Comparison of ENCODE assay signal across 18 cellular contexts in the genomic region with DNA sequence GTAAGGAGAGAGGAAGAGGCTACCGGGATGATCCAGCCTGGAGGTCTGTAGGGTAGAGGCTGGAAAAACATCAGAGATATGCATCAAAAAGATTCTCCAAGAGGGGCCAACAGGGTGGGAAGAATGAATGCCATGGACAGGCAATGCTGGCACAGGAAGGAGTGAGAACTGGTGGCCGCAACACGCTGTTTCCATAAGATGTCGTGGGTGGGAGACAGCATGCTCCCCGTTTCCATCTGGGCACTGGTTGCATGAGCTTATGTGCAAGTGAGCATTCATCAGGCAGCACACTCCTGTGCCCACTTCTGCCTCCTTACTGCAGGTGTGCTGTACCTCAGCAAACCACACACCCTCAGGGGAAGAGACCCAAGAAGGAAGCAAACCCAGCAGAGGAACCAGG. TPM values are rescaled to one million over a fixed set of nuclear protein-coding genes. Genes with fewer than 3 reads are reported as not detected.
DNase-seq lines count a peak whose midpoint lies in the region; TF ChIP-seq lines count a peak whose summit lies in the region.
"Had no signal": no experiment of that assay in that cellular context is flagged by ENCODE, and none has a peak within 500 bp of the region (broad histone marks: within the 10 kb centered on the region; RNA-seq: fewer than 3 reads in every experiment).

No MANE protein-coding gene starts in this region.

- no TSS peak for BruUV-seq in mammary epithelial cell (replicated peaks; lab: Mats Ljungman, UMichigan)

- no peaks in the 10 kb centered on the region for H3K4me1 Mint-ChIP-seq in neural crest cell
- H3K4me1 Mint-ChIP-seq: B cell had no signal

- in situ Hi-C loops in mammary epithelial cell (cut with MboI; ENCODE audit: low sequenced_read_pairs in 2 of 2), result no loop called here

- H3K27ac Mint-ChIP-seq in neural crest cell (ENCODE audit: unreplicated experiment), result peak overlapping the region; percentile 58
- H3K27ac Mint-ChIP-seq: B cell; CD8-positive, alpha-beta T cell had no signal

- H4K20me1 ChIP-seq in mammary epithelial cell (ENCODE audit: insufficient read depth, low read length), result no peaks in the 10 kb centered on the region
- H4K20me1 ChIP-seq: BLaER1 treated with 17β-estradiol and CSF1 and Interleukin-3, amounts not matched to agents 10 nM and 100 nM had no signal

- CTCF ChIA-PET in mammary epithelial cell (lab: Charles Lee; ENCODE audit: low non-redundant PET), result no interaction called here

- no peaks in the 10 kb centered on the region for H3K4me1 ChIP-seq in mammary epithelial cell (ENCODE audit: insufficient read depth, low read length)
- H3K4me1 ChIP-seq: BLaER1 treated with 17β-estradiol and CSF1 and Interleukin-3, amounts not matched to agents 10 nM and 100 nM; HAP-1 had no signal

- 74% methylated on average over 4 of the region's 5 CpGs for WGBS in mammary epithelial cell (ENCODE audit: low coverage, missing lambda C conversion rate)

- no peak overlapping the region for H3K4me2 ChIP-seq in mammary epithelial cell (ENCODE audit: insufficient read depth, low read depth, low read length)
- H3K4me2 ChIP-seq: BLaER1 treated with 17β-estradiol and CSF1 and Interleukin-3, amounts not matched to agents 10 nM and 100 nM had no signal

- intact Hi-C loops in dorsolateral prefrontal cortex (cut with DNase I), result no loop called here
- intact Hi-C loops in mammary epithelial cell (cut with micrococcal nuclease), result no loop called here

- peaks cover 10% of the 10 kb centered on the region for H3K9me3 Mint-ChIP-seq in neural crest cell

- H3K4me3 ChIP-seq in dorsolateral prefrontal cortex (peak overlapping the region in 18 of 59 donors; percentile 8 to 48 (median 25)), mammary epithelial cell (replicated peaks in 1 of 3; ENCODE audit: insufficient read depth in 1 of 3, low read depth in 2 of 3, low read length in 3 of 3) (no peak overlapping the region)
- H3K4me3 ChIP-seq: BLaER1 treated with 17β-estradiol and CSF1 and Interleukin-3, amounts not matched to agents 10 nM and 100 nM; HAP-1 had no signal

- TF ChIP-seq CTCF in dorsolateral prefrontal cortex (IDR thresholded peaks at IDR 0.05 in 54 of 56, conservative IDR thresholded peaks at IDR 0.05 in 2 of 56; ENCODE audit: low read depth in 1 of 56, partially characterized antibody in 56 of 56) (no peak), neural crest cell (conservative IDR thresholded peaks at IDR 0.05) (no peak), mammary epithelial cell (conservative IDR thresholded peaks at IDR 0.05 in 1 of 2, IDR thresholded peaks at IDR 0.05 in 1 of 2; ENCODE audit: extremely low read depth in 1 of 2, insufficient read depth in 1 of 2, low read depth in 1 of 2, low read length in 2 of 2) (no peak)

- dilution Hi-C loops in mammary epithelial cell (cut with HindIII; ENCODE audit: low sequenced_read_pairs), result no loop called here

- peak overlapping the region; percentile 14 for H3K27ac ChIP-seq in KOPT-K1 (ENCODE audit: low read depth, low read length, poor library complexity, severe bottlenecking)
- H3K27ac ChIP-seq in dorsolateral prefrontal cortex, result peak overlapping the region in 34 of 59 donors; percentile 2 to 83 (median 64)
- no peak overlapping the region for H3K27ac ChIP-seq in mammary epithelial cell (ENCODE audit: insufficient read depth, low read depth, low read length)
- H3K27ac ChIP-seq: BLaER1 treated with 17β-estradiol and CSF1 and Interleukin-3, amounts not matched to agents 10 nM and 100 nM had no signal

- H3K36me3 Mint-ChIP-seq in neural crest cell (ENCODE audit: low read depth), result peaks cover 6% of the 10 kb centered on the region
- H3K36me3 Mint-ChIP-seq: CD8-positive, alpha-beta T cell had no signal

- H3K36me3 ChIP-seq in KOPT-K1 (ENCODE audit: insufficient read depth, low read length) (no peaks in the 10 kb centered on the region), mammary epithelial cell (ENCODE audit: insufficient read depth, low read length) (no peaks in the 10 kb centered on the region)
- H3K36me3 ChIP-seq: BLaER1 treated with 17β-estradiol and CSF1 and Interleukin-3, amounts not matched to agents 10 nM and 100 nM; HAP-1 had no signal

- H3K79me2 ChIP-seq in mammary epithelial cell (ENCODE audit: insufficient read depth, low read length), result no peaks in the 10 kb centered on the region

- H3K4me3 Mint-ChIP-seq in neural crest cell, result no peak overlapping the region
- H3K4me3 Mint-ChIP-seq: B cell; CD8-positive, alpha-beta T cell had no signal

- DNase-seq in dorsolateral prefrontal cortex, result peak in 8 of 10 donors; percentile 31 to 76 (median 62)
- no peak for DNase-seq in neural crest cell (ENCODE audit: low read depth, low spot score)
- peak; percentile 59 for DNase-seq in superior temporal gyrus (ENCODE audit: extremely low spot score)
- DNase-seq in stimulated activated naive CD4-positive, alpha-beta T cell (lab: John Stamatoyannopoulos, UW), result no peak
- no peak for DNase-seq in mammary epithelial cell
- DNase-seq in DMS153 treated with DMSO at 0.1 percent for 48 hours (lab: John Stamatoyannopoulos, UW; ENCODE audit: unreplicated experiment), result no peak
- DNase-seq in hypothalamus (lab: John Stamatoyannopoulos, UW), result no peak
- DNase-seq: Calu3; CD8-positive, alpha-beta T cell; DMS53; DND-41; EL had no signal

- no peak overlapping the region for H2AFZ ChIP-seq in mammary epithelial cell (ENCODE audit: low read depth, low read length)

- H3K9ac ChIP-seq in mammary epithelial cell (ENCODE audit: insufficient read depth, low read length), result no peak overlapping the region
- H3K9ac ChIP-seq: BLaER1 treated with 17β-estradiol and CSF1 and Interleukin-3, amounts not matched to agents 10 nM and 100 nM had no signal

- no peaks in the 10 kb centered on the region for H3K27me3 Mint-ChIP-seq in neural crest cell (ENCODE audit: low read depth)
- H3K27me3 Mint-ChIP-seq: B cell had no signal

- no peaks in the 10 kb centered on the region for H3K27me3 ChIP-seq in dorsolateral prefrontal cortex
- H3K27me3 ChIP-seq in mammary epithelial cell (ENCODE audit: insufficient read depth, low read length), result no peaks in the 10 kb centered on the region
- H3K27me3 ChIP-seq: BLaER1 treated with 17β-estradiol and CSF1 and Interleukin-3, amounts not matched to agents 10 nM and 100 nM had no signal

- H3K9me3 ChIP-seq in KOPT-K1 (ENCODE audit: insufficient read depth, low read length, poor library complexity, severe bottlenecking) (no peaks in the 10 kb centered on the region), mammary epithelial cell (replicated peaks; ENCODE audit: insufficient read depth, low read length) (peaks cover 41% of the 10 kb centered on the region)
- H3K9me3 ChIP-seq: HAP-1 had no signal

RNA-seq across cellular contexts. Expression of a gene that starts 59.4 kb away (rescaled TPM):
- total RNA-seq in dorsolateral prefrontal cortex, result 100 to 1,000 TPM in 109 of 120 experiments, 10 to 100 TPM in 11; 40.9 to 241 (median 150) TPM
- 19.8 and 23.7 TPM in 2 replicates for total RNA-seq in neural crest cell
- total RNA-seq in mammary epithelial cell, result 1 to 10 TPM in 1 of 2 donors, not detected in 1; 1.7 TPM
- not detected for polyA plus RNA-seq in mammary epithelial cell
- not detected for polyA minus RNA-seq in mammary epithelial cell
- total RNA-seq: A172, B cell, Calu3, HT1080 had no signal

Comparison
In these comparisons a context has a peak if more than half of its experiments do, and no peak if none do; other contexts are left out.
1. DNase-seq: peak in dorsolateral prefrontal cortex (8 of 10) and superior temporal gyrus (single experiment); none in neural crest cell (single experiment), stimulated activated naive CD4-positive, alpha-beta T cell (0 of 6), mammary epithelial cell (single experiment), DMS153 treated with DMSO at 0.1 percent for 48 hours (single experiment) and hypothalamus (0 of 51).